ENCODE assay signal across 12 cellular contexts in genomic region chr13:43963726-43964125, GRCh38.
A peak's percentile ranks its signal among the peaks of the same experiment; 100 is the strongest.
DNase-seq lines count a peak whose midpoint lies in the region; TF ChIP-seq lines count a peak whose summit lies in the region.
"Had no signal": no experiment of that assay in that cellular context is flagged by ENCODE, and none has a peak within 500 bp of the region (broad histone marks: within the 10 kb centered on the region; RNA-seq: fewer than 3 reads in every experiment).

No MANE protein-coding gene starts in this region.

- no peaks in the 10 kb centered on the region for H3K9me3 ChIP-seq in WERI-Rb-1 (ENCODE audit: severe bottlenecking)
- H3K9me3 ChIP-seq: MG63 had no signal

- H3K36me3 ChIP-seq in GM06990 (ENCODE audit: control insufficient read depth, insufficient read depth, low read length) (no peaks in the 10 kb centered on the region), H7 (replicated peaks; ENCODE audit: control insufficient read depth, insufficient read depth, low read length) (no peaks in the 10 kb centered on the region), WERI-Rb-1 (no peaks in the 10 kb centered on the region)
- H3K36me3 ChIP-seq: MG63 had no signal

- H3K36me3 Mint-ChIP-seq in immature natural killer cell: peaks cover 0 to 4% (median 0%) of the 10 kb centered on the region in 3 donors

- peaks cover 22 to 29% of the 10 kb centered on the region in 2 donors for H3K4me1 Mint-ChIP-seq in immature natural killer cell

- DNase-seq in GM06990 (ENCODE audit: extremely low read depth, insufficient read length) (no peak), H7 (peak; percentile 54), WERI-Rb-1 (no peak), immature natural killer cell (peak; percentile 21 to 51 (median 39)), EL (no peak), amygdala (lab: John Stamatoyannopoulos, UW) (no peak)
- DNase-seq in activated CD8-positive, alpha-beta memory T cell treated with anti-CD3 and anti-CD28 coated beads for 24 hours: no peak
- DNase-seq: activated CD4-positive, alpha-beta T cell treated with anti-CD3 and anti-CD28 coated beads, Interleukin-2, amount 50 U/mL, for 48 hours; activated gamma-delta T cell treated with Interleukin-2 at 50 U/mL for 16 hours; MG63 had no signal

- no peak overlapping the region for H3K27ac ChIP-seq in WERI-Rb-1
- H3K27ac ChIP-seq: skin epidermis had no signal

- H3K27me3 Mint-ChIP-seq in immature natural killer cell (ENCODE audit: low read depth in 3 of 3): no peaks in the 10 kb centered on the region

- TF ChIP-seq CTCF in GM06990 (IDR thresholded peaks at IDR 0.05; ENCODE audit: insufficient read depth, low read length, poor library complexity, severe bottlenecking): peak; percentile 27
- peak; percentile 28; the same call in 1 of the 2 replicates for TF ChIP-seq CTCF in WERI-Rb-1 (IDR thresholded peaks at IDR 0.05; ENCODE audit: low read depth, low read length)

- H3K9me3 Mint-ChIP-seq in immature natural killer cell: no peaks in the 10 kb centered on the region
- H3K9me3 Mint-ChIP-seq: CD4-positive, alpha-beta T cell had no signal

- H3K4me3 ChIP-seq in GM06990 (replicated peaks; ENCODE audit: low read depth, low read length) (no peak overlapping the region), H7 (ENCODE audit: insufficient read depth, low read depth, low read length) (no peak overlapping the region), WERI-Rb-1 (ENCODE audit: low read depth, low read length) (no peak overlapping the region)
- H3K4me3 ChIP-seq: MG63, skin epidermis had no signal

- no peaks in the 10 kb centered on the region for H3K27me3 ChIP-seq in GM06990 (replicated peaks; ENCODE audit: control insufficient read depth, insufficient read depth, low read length)
- no peaks in the 10 kb centered on the region for H3K27me3 ChIP-seq in H7 (ENCODE audit: control insufficient read depth, insufficient read depth, low read length)
- no peaks in the 10 kb centered on the region for H3K27me3 ChIP-seq in WERI-Rb-1 (ENCODE audit: insufficient read depth, low read depth, severe bottlenecking)
- H3K27me3 ChIP-seq: MG63 had no signal

- H3K27ac Mint-ChIP-seq in immature natural killer cell: peak overlapping the region; percentile 20 to 81 (median 48)
- H3K27ac Mint-ChIP-seq: CD4-positive, alpha-beta T cell had no signal

- peak overlapping the region; percentile 20 to 59 (median 23) for H3K4me3 Mint-ChIP-seq in immature natural killer cell
- H3K4me3 Mint-ChIP-seq: CD4-positive, alpha-beta T cell had no signal

Comparison
In these comparisons a context has a peak if more than half of its experiments do, and no peak if none do; other contexts are left out.
1. DNase-seq: peak in H7 (single experiment) and immature natural killer cell (3 of 3); none in GM06990 (single experiment), WERI-Rb-1 (single experiment), EL (single experiment), activated CD8-positive, alpha-beta memory T cell treated with anti-CD3 and anti-CD28 coated beads for 24 hours (single experiment) and amygdala (0 of 56).